ENCODE assay signal across 23 cellular contexts in the genomic region with DNA sequence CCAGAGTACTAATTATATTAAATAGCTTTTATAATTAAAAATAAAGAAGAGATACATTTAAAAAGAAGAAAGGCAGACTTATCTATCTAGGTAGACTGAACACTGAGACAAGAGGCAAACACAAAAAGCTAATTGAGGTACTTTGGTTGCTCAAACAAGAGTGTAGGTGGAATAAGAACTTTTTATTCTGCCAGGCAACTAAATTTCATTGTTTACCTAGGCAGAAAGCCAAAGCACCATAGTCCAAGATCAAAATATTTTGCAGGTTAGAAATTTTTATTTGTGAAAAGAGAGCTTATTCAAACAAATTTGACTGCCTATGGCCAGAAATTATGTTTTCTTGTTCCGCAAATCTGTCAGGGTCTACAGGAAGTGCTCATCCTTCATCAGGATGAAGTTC.
DNase-seq lines count a peak whose midpoint lies in the region; ATAC-seq and TF ChIP-seq lines count a peak whose summit lies in the region.
"Had no signal": no experiment of that assay in that cellular context is flagged by ENCODE, and none has a peak within 500 bp of the region (broad histone marks: within the 10 kb centered on the region; RNA-seq: fewer than 3 reads in every experiment).

No MANE protein-coding gene starts in this region.

- no peak overlapping the region for H3K9ac ChIP-seq in PC-3 (ENCODE audit: low read length)
- H3K9ac ChIP-seq: KMS-11 had no signal

- CTCF ChIA-PET in PC-3 (lab: Charles Lee), result no interaction called here

- H3K27ac ChIP-seq in PC-3 (ENCODE audit: low read length), result no peak overlapping the region
- H3K27ac ChIP-seq: KMS-11 had no signal

- H3K36me3 ChIP-seq in PC-3 (ENCODE audit: low read depth, low read length), result no peaks in the 10 kb centered on the region

- intact Hi-C loops in PC-3 (cut with micrococcal nuclease), result no loop called here

- no TSS peak for BruUV-seq in PC-3 (replicated peaks; lab: Mats Ljungman, UMichigan)

- TF ChIP-seq CTCF in PC-3 (conservative IDR thresholded peaks at IDR 0.05; ENCODE audit: low read depth, low read length), result no peak

- peak; percentile 38; the same call in 1 of the 2 replicates for ATAC-seq in PC-3
- no peak for ATAC-seq in GM21390 (IDR thresholded peaks at IDR 0.05; ENCODE audit: unreplicated experiment)
- ATAC-seq in HG03442 (IDR thresholded peaks at IDR 0.05; ENCODE audit: unreplicated experiment), result no peak
- ATAC-seq: CD8-positive, alpha-beta T cell; T-helper 17 cell had no signal

- no peak overlapping the region for H3K4me3 ChIP-seq in PC-3 (ENCODE audit: low read length)

- H3K4me2 ChIP-seq in PC-3 (ENCODE audit: low read length), result no peak overlapping the region
- H3K4me2 ChIP-seq: KMS-11 had no signal

- no peaks in the 10 kb centered on the region for H3K9me3 ChIP-seq in PC-3 (ENCODE audit: low read length)

- H3K27me3 ChIP-seq in PC-3 (ENCODE audit: low read length), result no peaks in the 10 kb centered on the region

- no peaks in the 10 kb centered on the region for H3K9me2 ChIP-seq in PC-3 (replicated peaks; ENCODE audit: low read length)

- POLR2A ChIA-PET in PC-3 (lab: Charles Lee; ENCODE audit: unreplicated experiment), result interaction anchor here (0.6 kb wide), 1 partner anchor 9 kb away, joined by 4 read pairs; no protein-coding TSS in a partner anchor

- no peaks in the 10 kb centered on the region for H3K4me1 ChIP-seq in PC-3 (ENCODE audit: insufficient read depth, low read length)

- H4K20me1 ChIP-seq in PC-3 (ENCODE audit: low read length), result no peaks in the 10 kb centered on the region

- DNase-seq in COR-L47 (lab: John Stamatoyannopoulos, UW) (peak; percentile 70), NCI-H1436 (lab: John Stamatoyannopoulos, UW) (peak; percentile 23), NCI-H345 (lab: John Stamatoyannopoulos, UW) (peak; percentile 4), PC-3 (peak; percentile 35), DMS53 (lab: John Stamatoyannopoulos, UW) (no peak), cerebellum (ENCODE audit: low spot score) (no peak)
- DNase-seq: AML-193; C1 segment of cervical spinal cord; Calu3; CD8-positive, alpha-beta T cell; DMS153; GOT3; HCEC 1CT; IMR-90; NCI-H2029; NCI-H2171 treated with DMSO at 0.1 percent for 48 hours; NCI-H510A treated with DMSO at 0.1 percent for 48 hours; Right ventricle myocardium superior; SW 1271; T-helper 17 cell had no signal

- no peaks in the 10 kb centered on the region for H3K79me2 ChIP-seq in PC-3 (ENCODE audit: low read length)

- no peaks in the 10 kb centered on the region for H3F3A ChIP-seq in PC-3 (ENCODE audit: low read length, unreplicated experiment)

- no peak overlapping the region for H2AFZ ChIP-seq in PC-3 (ENCODE audit: low read length)

Comparison
In these comparisons a context has a peak if more than half of its experiments do, and no peak if none do; other contexts are left out.
1. DNase-seq: peak in COR-L47 (single experiment), NCI-H1436 (single experiment), NCI-H345 (single experiment) and PC-3 (single experiment); none in DMS53 (single experiment) and cerebellum (single experiment).